ENCODE assay signal across 16 cellular contexts in the genomic region with DNA sequence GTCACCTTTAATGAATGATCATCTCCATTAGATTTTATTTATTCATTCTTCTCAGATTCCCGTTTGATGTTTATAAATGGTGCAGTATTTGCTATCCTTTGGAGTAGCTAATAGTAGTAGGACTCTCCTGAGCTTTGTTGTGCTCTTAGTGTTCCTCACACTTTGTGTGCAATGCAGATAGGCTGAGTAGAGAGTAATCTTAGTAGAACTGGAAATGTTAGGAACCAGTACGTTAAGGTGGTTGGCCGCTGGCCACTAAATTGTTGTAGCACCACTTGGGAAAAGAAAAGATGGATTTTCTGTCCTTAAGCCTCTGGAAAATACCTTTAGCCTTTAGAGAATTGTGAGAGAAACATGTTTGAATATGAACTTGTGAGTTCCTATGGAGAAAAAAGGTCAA. TPM values are rescaled to one million over a fixed set of nuclear protein-coding genes. Genes with fewer than 3 reads are reported as not detected.
DNase-seq lines count a peak whose midpoint lies in the region; ATAC-seq and TF ChIP-seq lines count a peak whose summit lies in the region.
"Had no signal": no experiment of that assay in that cellular context is flagged by ENCODE, and none has a peak within 500 bp of the region (broad histone marks: within the 10 kb centered on the region; RNA-seq: fewer than 3 reads in every experiment).

No MANE protein-coding gene starts in this region.

- BruUV-seq in OCI-LY7 (replicated peaks; lab: Mats Ljungman, UMichigan), result no TSS peak

- H3K4me2 ChIP-seq in OCI-LY7 (ENCODE audit: low read length), result no peak overlapping the region

- ATAC-seq in HG02759 (IDR thresholded peaks at IDR 0.05; ENCODE audit: unreplicated experiment) (no peak), HG02678 (IDR thresholded peaks at IDR 0.05; ENCODE audit: unreplicated experiment) (no peak)

- H3K4me1 Mint-ChIP-seq in nephron, result peaks cover 30% of the 10 kb centered on the region

- H3K9me3 ChIP-seq in OCI-LY7 (ENCODE audit: low read length), result no peaks in the 10 kb centered on the region
- H3K9me3 ChIP-seq: heart right ventricle had no signal

- H3K79me2 ChIP-seq in OCI-LY7 (ENCODE audit: insufficient read depth, low read depth, low read length), result peaks cover 100% of the 10 kb centered on the region

- H3K4me3 ChIP-seq in epithelial cell of esophagus (ENCODE audit: low read length) (no peak overlapping the region), OCI-LY7 (ENCODE audit: low read depth, low read length, poor library complexity, severe bottlenecking) (no peak overlapping the region)
- H3K4me3 ChIP-seq: heart right ventricle had no signal

- CTCF ChIA-PET in OCI-LY7 (lab: Charles Lee; ENCODE audit: unreplicated experiment), result no interaction called here

- no peaks in the 10 kb centered on the region for H3K9me3 Mint-ChIP-seq in nephron
- H3K9me3 Mint-ChIP-seq: activated B cell treated with CpG ODN at 0.5 μM for 24 hours, CD14-positive monocyte had no signal

- H3K9me2 ChIP-seq in OCI-LY7 (ENCODE audit: insufficient read depth, low read length), result no peaks in the 10 kb centered on the region

- DNase-seq in NCI-H1417 (lab: John Stamatoyannopoulos, UW), result peak in 2 of 3 experiments; percentile 1 to 28
- DNase-seq in NCI-H1417 treated with DMSO at 0.1 percent for 48 hours (lab: John Stamatoyannopoulos, UW), result no peak
- peak; percentile 15 for DNase-seq in NCI-H69 (lab: John Stamatoyannopoulos, UW)
- DNase-seq in epithelial cell of esophagus (ENCODE audit: low read depth), result peak; percentile 27
- DNase-seq in OCI-LY7 (ENCODE audit: low spot score), result no peak
- DNase-seq: 8988T; activated B cell treated with CpG ODN at 0.5 μM for 24 hours; heart right ventricle; NCI-H1092; NCI-H345; stimulated activated naive CD4-positive, alpha-beta T cell treated with Interleukin-2 at 50 U/mL for 16 hours had no signal

- peaks cover 26% of the 10 kb centered on the region; the same call in 1 of the 2 replicates for H3K36me3 ChIP-seq in OCI-LY7 (ENCODE audit: insufficient read depth, low read length)

- intact Hi-C loops in OCI-LY7 (cut with micrococcal nuclease; ENCODE audit: unreplicated experiment), result no loop called here

- no peak overlapping the region for H3K27ac ChIP-seq in OCI-LY7 (ENCODE audit: low read depth, low read length, poor library complexity, severe bottlenecking)
- H3K27ac ChIP-seq: parathyroid adenoma had no signal

- peak overlapping the region in 2 of 3 experiments; percentile 7 to 37 for H3K27ac Mint-ChIP-seq in nephron
- H3K27ac Mint-ChIP-seq: activated B cell treated with CpG ODN at 0.5 μM for 24 hours, CD14-positive monocyte had no signal

- peaks cover 5% of the 10 kb centered on the region for H3K36me3 Mint-ChIP-seq in nephron (ENCODE audit: low read depth)

- peaks cover 3% of the 10 kb centered on the region for H3K4me1 ChIP-seq in OCI-LY7 (ENCODE audit: insufficient read depth, low read length, poor library complexity, severe bottlenecking)

- H4K20me1 ChIP-seq in OCI-LY7 (ENCODE audit: insufficient read depth, low read length), result peaks cover 59% of the 10 kb centered on the region

- H3K4me3 Mint-ChIP-seq in nephron, result no peak overlapping the region
- H3K4me3 Mint-ChIP-seq: activated B cell treated with CpG ODN at 0.5 μM for 24 hours, CD14-positive monocyte had no signal

- no peak overlapping the region for H2AFZ ChIP-seq in OCI-LY7 (ENCODE audit: low read length)
- H2AFZ ChIP-seq: parathyroid adenoma had no signal

- TF ChIP-seq CTCF in epithelial cell of esophagus (IDR thresholded peaks at IDR 0.05; ENCODE audit: insufficient read depth, low read depth, low read length, missing control alignments) (no peak), nephron (IDR thresholded peaks at IDR 0.05; ENCODE audit: unreplicated experiment in 3 of 3) (no peak), OCI-LY7 (conservative IDR thresholded peaks at IDR 0.05; ENCODE audit: low read length) (no peak)

- POLR2A ChIA-PET in OCI-LY7 (lab: Charles Lee), result interaction anchor here (0.5 kb wide), 1 partner anchor 18 kb away, joined by 3 read pairs; no protein-coding TSS in a partner anchor

- no peaks in the 10 kb centered on the region for H3K27me3 Mint-ChIP-seq in nephron (ENCODE audit: low read depth)
- H3K27me3 Mint-ChIP-seq: activated B cell treated with CpG ODN at 0.5 μM for 24 hours had no signal

RNA-seq across cellular contexts. Expression of a gene that starts 19.9 kb away (rescaled TPM):
- 10.5 and 11.1 TPM in 2 replicates for total RNA-seq in OCI-LY7 (2014; rRNA removed; shearing (Covaris generic))
- total RNA-seq in OCI-LY7 (2022), result 9.3 and 9.5 TPM in 2 replicates

RNA-seq across cellular contexts. Expression of a gene that starts 44.9 kb away (rescaled TPM):
- 52.0 and 63.5 TPM in 2 replicates for total RNA-seq in OCI-LY7 (2014; rRNA removed; shearing (Covaris generic))
- 86.5 and 99.5 TPM in 2 replicates for total RNA-seq in OCI-LY7 (2022)

Comparison
In these comparisons a context has a peak if more than half of its experiments do, and no peak if none do; other contexts are left out.
1. DNase-seq: peak in NCI-H1417 (2 of 3), NCI-H69 (single experiment) and epithelial cell of esophagus (single experiment); none in NCI-H1417 treated with DMSO at 0.1 percent for 48 hours (single experiment) and OCI-LY7 (single experiment).